ENCODE assay signal across 14 cellular contexts in the genomic region with DNA sequence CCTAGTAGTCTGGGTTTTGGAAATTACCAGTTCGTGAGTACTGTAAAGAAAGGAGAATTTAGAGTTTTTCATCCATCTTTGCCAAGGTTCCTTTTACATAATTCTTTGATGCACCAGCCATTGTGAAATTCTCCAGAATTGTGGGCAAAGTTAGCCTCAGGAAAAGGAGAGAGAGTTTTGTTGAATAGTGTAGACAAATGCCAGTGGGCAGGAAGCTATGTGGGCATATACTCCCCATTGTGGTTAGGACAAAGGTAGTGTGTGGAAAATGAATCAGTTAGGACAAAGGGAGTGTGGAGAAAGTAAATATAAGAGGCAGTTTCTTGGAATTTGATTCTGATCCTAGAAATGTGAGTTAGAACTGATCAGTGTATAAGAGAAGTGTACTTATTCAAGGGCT.
A peak's percentile ranks its signal among the peaks of the same experiment; 100 is the strongest.
DNase-seq lines count a peak whose midpoint lies in the region; ATAC-seq and TF ChIP-seq lines count a peak whose summit lies in the region.
"Had no signal": no experiment of that assay in that cellular context is flagged by ENCODE, and none has a peak within 500 bp of the region (broad histone marks: within the 10 kb centered on the region; RNA-seq: fewer than 3 reads in every experiment).

No MANE protein-coding gene starts in this region.

- H4K20me1 ChIP-seq in H9 (ENCODE audit: control insufficient read depth, insufficient read depth, insufficient read length) = no peaks in the 10 kb centered on the region

- H3K36me3 Mint-ChIP-seq in H9 (ENCODE audit: insufficient read depth in 1 of 3, low read depth in 3 of 3) (peaks cover 10 to 23% (median 10%) of the 10 kb centered on the region in 3 experiments), endodermal cell (ENCODE audit: low read depth) (peaks cover 49% of the 10 kb centered on the region), neural crest cell (ENCODE audit: low read depth) (peaks cover 8% of the 10 kb centered on the region)

- no peak overlapping the region for H2AFZ ChIP-seq in H9 (ENCODE audit: low read length)

- ATAC-seq in RWPE2 (ENCODE audit: low read depth) (peak; percentile 100), HG02981 (IDR thresholded peaks at IDR 0.05; ENCODE audit: unreplicated experiment) (no peak), HG03280 (IDR thresholded peaks at IDR 0.05; ENCODE audit: unreplicated experiment) (no peak)
- ATAC-seq: lower lobe of right lung had no signal

- no peak overlapping the region for H2BK120ac ChIP-seq in H9 (ENCODE audit: low read depth, low read length, poor library complexity, severe bottlenecking)

- H3K27ac Mint-ChIP-seq in H9 (peak overlapping the region in 2 of 3 experiments; percentile 29 to 82; a peak in 4 of 7 replicates), endodermal cell (peak overlapping the region; percentile 32), neural crest cell (ENCODE audit: unreplicated experiment) (peak overlapping the region; percentile 31)
- H3K27ac Mint-ChIP-seq: activated naive CD4-positive, alpha-beta T cell treated with anti-CD3 and anti-CD28 coated beads, Interleukin-2, amount 50 U/mL, for 24 hours had no signal

- H2BK15ac ChIP-seq in H9 (ENCODE audit: low read depth, low read length) = no peak overlapping the region

- no peak overlapping the region for H3K23ac ChIP-seq in H9 (ENCODE audit: insufficient read length, low read depth, low read length)

- no peak overlapping the region for H2BK12ac ChIP-seq in H9 (ENCODE audit: insufficient read length, low read depth, low read length)

- no peak overlapping the region for H4K8ac ChIP-seq in H9 (replicated peaks; ENCODE audit: insufficient read length, low read depth, low read length)

- peaks cover 9% of the 10 kb centered on the region; the same call in 1 of the 2 replicates for H3K36me3 ChIP-seq in RWPE2 (ENCODE audit: low read depth)
- peaks cover 60% of the 10 kb centered on the region for H3K36me3 ChIP-seq in endodermal cell (ENCODE audit: control insufficient read depth, insufficient read depth, low read length)
- H3K36me3 ChIP-seq: neutrophil had no signal

- no peaks in the 10 kb centered on the region for H3K23me2 ChIP-seq in H9 (ENCODE audit: insufficient read length, low read depth, low read length, poor library complexity, severe bottlenecking)

- no peak overlapping the region for H3K18ac ChIP-seq in H9 (ENCODE audit: insufficient read length, low read depth, low read length)

- H3K9me3 Mint-ChIP-seq in H9 (no peaks in the 10 kb centered on the region), endodermal cell (no peaks in the 10 kb centered on the region), neural crest cell (no peaks in the 10 kb centered on the region)
- H3K9me3 Mint-ChIP-seq: activated naive CD4-positive, alpha-beta T cell treated with anti-CD3 and anti-CD28 coated beads, Interleukin-2, amount 50 U/mL, for 24 hours; CD8-positive, alpha-beta memory T cell had no signal

- no CpG with 5 or more reads among the region's 1 CpG for WGBS in H9 (ENCODE audit: extremely low coverage, insufficient read length, low lambda C conversion rate)
- WGBS in endodermal cell (ENCODE audit: insufficient coverage in 1 of 2, insufficient read length in 1 of 2), 2 experiments = 85 to 100% methylated on average over 1 of the region's 1 CpG

- H3K4me1 Mint-ChIP-seq in H9 (peaks cover 44 to 54% of the 10 kb centered on the region in 2 experiments), endodermal cell (no peaks in the 10 kb centered on the region), neural crest cell (peaks cover 26% of the 10 kb centered on the region)

- no peak overlapping the region for H2BK20ac ChIP-seq in H9 (ENCODE audit: low read depth, low read length, poor library complexity, severe bottlenecking)

- no peaks in the 10 kb centered on the region for H3K27me3 Mint-ChIP-seq in H9 (ENCODE audit: low read depth)
- H3K27me3 Mint-ChIP-seq in endodermal cell (ENCODE audit: insufficient read depth) = no peaks in the 10 kb centered on the region
- H3K27me3 Mint-ChIP-seq in neural crest cell (ENCODE audit: low read depth) = no peaks in the 10 kb centered on the region
- H3K27me3 Mint-ChIP-seq: activated naive CD4-positive, alpha-beta T cell treated with anti-CD3 and anti-CD28 coated beads, Interleukin-2, amount 50 U/mL, for 24 hours; CD8-positive, alpha-beta memory T cell had no signal

- no peak overlapping the region for H3K4me2 ChIP-seq in H9 (ENCODE audit: insufficient read depth, insufficient read length, low read length)

- H3K27me3 ChIP-seq in H9 (ENCODE audit: insufficient read depth, low read length) = no peaks in the 10 kb centered on the region
- no peaks in the 10 kb centered on the region for H3K27me3 ChIP-seq in RWPE2 (ENCODE audit: insufficient read depth, poor library complexity, severe bottlenecking)
- no peaks in the 10 kb centered on the region for H3K27me3 ChIP-seq in endodermal cell (ENCODE audit: control insufficient read depth, insufficient read depth, low read length, poor library complexity, severe bottlenecking)
- H3K27me3 ChIP-seq: esophagus squamous epithelium, neutrophil had no signal

- no peaks in the 10 kb centered on the region for H3K79me2 ChIP-seq in H9 (ENCODE audit: insufficient read depth, low read length)

- H3K9me3 ChIP-seq in H9 (ENCODE audit: control insufficient read depth, low read depth, low read length) = no peaks in the 10 kb centered on the region
- H3K9me3 ChIP-seq in RWPE2 (ENCODE audit: severe bottlenecking) = no peaks in the 10 kb centered on the region
- no peaks in the 10 kb centered on the region for H3K9me3 ChIP-seq in endodermal cell (ENCODE audit: control insufficient read depth, low read length)
- H3K9me3 ChIP-seq: esophagus squamous epithelium, lower lobe of right lung, neutrophil had no signal

- no peak overlapping the region for H2BK5ac ChIP-seq in H9 (ENCODE audit: insufficient read length, low read length)

- H3K9ac ChIP-seq in H9 (ENCODE audit: extremely low read depth, insufficient read length, low read length) (no peak overlapping the region), endodermal cell (ENCODE audit: extremely low read depth, low read length, poor library complexity, severe bottlenecking) (no peak overlapping the region)

- H3K4me3 Mint-ChIP-seq in H9 = no peak overlapping the region
- no peak overlapping the region for H3K4me3 Mint-ChIP-seq in endodermal cell
- H3K4me3 Mint-ChIP-seq in neural crest cell = no peak overlapping the region
- H3K4me3 Mint-ChIP-seq: activated naive CD4-positive, alpha-beta T cell treated with anti-CD3 and anti-CD28 coated beads, Interleukin-2, amount 50 U/mL, for 24 hours; CD8-positive, alpha-beta memory T cell had no signal

- H3K4me1 ChIP-seq in H9 (ENCODE audit: insufficient read depth, low read length) (peaks cover 7% of the 10 kb centered on the region; the same call in 1 of the 2 replicates), RWPE2 (ENCODE audit: insufficient read depth, poor library complexity, severe bottlenecking) (peaks cover 15% of the 10 kb centered on the region), endodermal cell (ENCODE audit: control insufficient read depth, insufficient read depth, low read length) (no peaks in the 10 kb centered on the region)
- H3K4me1 ChIP-seq: esophagus squamous epithelium, lower lobe of right lung had no signal

- no peak overlapping the region for H3K14ac ChIP-seq in H9 (ENCODE audit: insufficient read depth, low read length)

- H3K4me3 ChIP-seq in RWPE2 (ENCODE audit: severe bottlenecking) (no peak overlapping the region), endodermal cell (ENCODE audit: low read length) (no peak overlapping the region)
- H3K4me3 ChIP-seq: esophagus squamous epithelium, lower lobe of right lung, skin epidermis had no signal

- no peak overlapping the region for H3K56ac ChIP-seq in H9 (ENCODE audit: insufficient read length, low read depth, low read length)

- H4K5ac ChIP-seq in H9 (ENCODE audit: insufficient read length, low read depth, low read length) = no peak overlapping the region

- H4K91ac ChIP-seq in H9 (ENCODE audit: insufficient read length, low read depth, low read length) = no peak overlapping the region

- no peak overlapping the region for H2AK5ac ChIP-seq in H9 (ENCODE audit: insufficient read length, low read length)

- DNase-seq in H9 (no peak), RWPE2 (ENCODE audit: low spot score) (no peak), endodermal cell (no peak), neural crest cell (ENCODE audit: low read depth, low spot score) (no peak), GOT3 (lab: John Stamatoyannopoulos, UW) (no peak), CD1c-positive myeloid dendritic cell (ENCODE audit: extremely low spot score) (no peak)
- DNase-seq: CD8-positive, alpha-beta memory T cell; esophagus squamous epithelium; lower lobe of right lung had no signal

- no peak overlapping the region for H3K27ac ChIP-seq in H9 (ENCODE audit: insufficient read length, low read depth, low read length)
- H3K27ac ChIP-seq in RWPE2 (ENCODE audit: poor library complexity, severe bottlenecking) = peak overlapping the region; percentile 34
- peak overlapping the region; percentile 42 for H3K27ac ChIP-seq in endodermal cell (ENCODE audit: low read depth, low read length)
- H3K27ac ChIP-seq: esophagus squamous epithelium, lower lobe of right lung, neutrophil, skin epidermis had no signal

- no peak for TF ChIP-seq CTCF in H9 (conservative IDR thresholded peaks at IDR 0.05)
- TF ChIP-seq CTCF in RWPE2 (IDR thresholded peaks at IDR 0.05; ENCODE audit: poor library complexity, severe bottlenecking) = no peak
- TF ChIP-seq CTCF in endodermal cell (conservative IDR thresholded peaks at IDR 0.05) = no peak
- no peak for TF ChIP-seq CTCF in neural crest cell (conservative IDR thresholded peaks at IDR 0.05)

- no peak overlapping the region for H3T11ph ChIP-seq in H9 (ENCODE audit: low read length)

- H3K4ac ChIP-seq in H9 (ENCODE audit: low read depth, low read length) = no peak overlapping the region

- H3K79me1 ChIP-seq in H9 (ENCODE audit: insufficient read depth, low read depth, low read length, poor library complexity, severe bottlenecking) = no peaks in the 10 kb centered on the region
